In the genomic region with DNA sequence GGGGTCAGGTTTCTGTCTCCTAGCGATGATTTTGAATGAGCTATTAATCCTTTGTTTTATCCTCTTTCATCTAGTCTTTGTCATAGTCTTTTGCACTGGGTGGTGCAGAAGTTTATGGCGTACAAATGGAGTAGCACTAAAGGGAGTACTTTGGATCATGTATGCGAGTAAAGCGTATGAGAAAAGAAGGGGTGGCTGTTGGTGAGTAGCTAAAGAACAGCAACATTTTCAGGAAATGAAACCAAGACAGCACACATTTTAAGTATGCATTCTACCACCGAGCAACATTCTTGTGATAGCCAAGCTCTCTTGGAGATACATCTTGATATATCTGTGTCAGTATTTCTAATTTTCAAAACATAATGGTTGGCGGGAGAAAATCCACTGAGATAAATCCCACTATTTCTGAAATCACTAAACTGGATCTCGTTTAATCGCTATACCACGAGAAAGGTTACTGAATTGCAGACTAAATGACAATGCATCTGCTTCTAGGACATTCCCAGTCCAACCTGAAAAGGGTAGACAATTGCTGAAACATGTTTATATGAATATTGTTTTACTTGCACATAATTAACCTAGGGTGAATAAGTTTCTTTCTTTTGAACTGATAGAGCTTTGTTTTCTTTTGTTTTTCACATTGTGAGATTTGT, we compare ENCODE assay signal across 1 cellular context.
TF ChIP-seq lines count a peak whose summit lies in the region.

No MANE protein-coding gene starts in this region.

TF ChIP-seq in SK-N-SH, 30 proteins besides CTCF, POLR2A, EP300 and RAD21:
- TF ChIP-seq, protein P1, sequence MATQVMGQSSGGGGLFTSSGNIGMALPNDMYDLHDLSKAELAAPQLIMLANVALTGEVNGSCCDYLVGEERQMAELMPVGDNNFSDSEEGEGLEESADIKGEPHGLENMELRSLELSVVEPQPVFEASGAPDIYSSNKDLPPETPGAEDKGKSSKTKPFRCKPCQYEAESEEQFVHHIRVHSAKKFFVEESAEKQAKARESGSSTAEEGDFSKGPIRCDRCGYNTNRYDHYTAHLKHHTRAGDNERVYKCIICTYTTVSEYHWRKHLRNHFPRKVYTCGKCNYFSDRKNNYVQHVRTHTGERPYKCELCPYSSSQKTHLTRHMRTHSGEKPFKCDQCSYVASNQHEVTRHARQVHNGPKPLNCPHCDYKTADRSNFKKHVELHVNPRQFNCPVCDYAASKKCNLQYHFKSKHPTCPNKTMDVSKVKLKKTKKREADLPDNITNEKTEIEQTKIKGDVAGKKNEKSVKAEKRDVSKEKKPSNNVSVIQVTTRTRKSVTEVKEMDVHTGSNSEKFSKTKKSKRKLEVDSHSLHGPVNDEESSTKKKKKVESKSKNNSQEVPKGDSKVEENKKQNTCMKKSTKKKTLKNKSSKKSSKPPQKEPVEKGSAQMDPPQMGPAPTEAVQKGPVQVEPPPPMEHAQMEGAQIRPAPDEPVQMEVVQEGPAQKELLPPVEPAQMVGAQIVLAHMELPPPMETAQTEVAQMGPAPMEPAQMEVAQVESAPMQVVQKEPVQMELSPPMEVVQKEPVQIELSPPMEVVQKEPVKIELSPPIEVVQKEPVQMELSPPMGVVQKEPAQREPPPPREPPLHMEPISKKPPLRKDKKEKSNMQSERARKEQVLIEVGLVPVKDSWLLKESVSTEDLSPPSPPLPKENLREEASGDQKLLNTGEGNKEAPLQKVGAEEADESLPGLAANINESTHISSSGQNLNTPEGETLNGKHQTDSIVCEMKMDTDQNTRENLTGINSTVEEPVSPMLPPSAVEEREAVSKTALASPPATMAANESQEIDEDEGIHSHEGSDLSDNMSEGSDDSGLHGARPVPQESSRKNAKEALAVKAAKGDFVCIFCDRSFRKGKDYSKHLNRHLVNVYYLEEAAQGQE (IDR thresholded peaks at IDR 0.05; ENCODE audit: low read depth, low read length), result no peak
- TF ChIP-seq GATA2 (CRISPR knock-in tag; IDR thresholded peaks at IDR 0.05) (no peak), FOXM1 (IDR thresholded peaks at IDR 0.05; ENCODE audit: low read depth) (no peak), TEAD4 (IDR thresholded peaks at IDR 0.05; ENCODE audit: borderline replicate concordance, insufficient read depth) (no peak), TAF1 (IDR thresholded peaks at IDR 0.05; ENCODE audit: borderline replicate concordance, low read depth, low read length) (no peak), JUND (IDR thresholded peaks at IDR 0.05) (no peak), MEF2A (IDR thresholded peaks at IDR 0.05; ENCODE audit: borderline replicate concordance, low read depth) (no peak), SMC3 (IDR thresholded peaks at IDR 0.05; ENCODE audit: low read depth, low read length) (no peak), MXI1 (IDR thresholded peaks at IDR 0.05; ENCODE audit: low read depth, low read length) (no peak), ELF1 (IDR thresholded peaks at IDR 0.05) (no peak), POLR2AphosphoS5 (IDR thresholded peaks at IDR 0.05; ENCODE audit: low read depth, low read length) (no peak), FOSL2 (IDR thresholded peaks at IDR 0.05; ENCODE audit: borderline replicate concordance, low read depth) (no peak), RXRA (IDR thresholded peaks at IDR 0.05; ENCODE audit: borderline replicate concordance, low read depth) (no peak), RFX5 (IDR thresholded peaks at IDR 0.05; ENCODE audit: low read length) (no peak), NRF1 (IDR thresholded peaks at IDR 0.05; ENCODE audit: low read depth, low read length) (no peak), SIN3A (IDR thresholded peaks at IDR 0.05; ENCODE audit: borderline replicate concordance, low read depth, low read length) (no peak), YY1 (IDR thresholded peaks at IDR 0.05; ENCODE audit: low read depth) (no peak)
- TF ChIP-seq, protein P2, sequence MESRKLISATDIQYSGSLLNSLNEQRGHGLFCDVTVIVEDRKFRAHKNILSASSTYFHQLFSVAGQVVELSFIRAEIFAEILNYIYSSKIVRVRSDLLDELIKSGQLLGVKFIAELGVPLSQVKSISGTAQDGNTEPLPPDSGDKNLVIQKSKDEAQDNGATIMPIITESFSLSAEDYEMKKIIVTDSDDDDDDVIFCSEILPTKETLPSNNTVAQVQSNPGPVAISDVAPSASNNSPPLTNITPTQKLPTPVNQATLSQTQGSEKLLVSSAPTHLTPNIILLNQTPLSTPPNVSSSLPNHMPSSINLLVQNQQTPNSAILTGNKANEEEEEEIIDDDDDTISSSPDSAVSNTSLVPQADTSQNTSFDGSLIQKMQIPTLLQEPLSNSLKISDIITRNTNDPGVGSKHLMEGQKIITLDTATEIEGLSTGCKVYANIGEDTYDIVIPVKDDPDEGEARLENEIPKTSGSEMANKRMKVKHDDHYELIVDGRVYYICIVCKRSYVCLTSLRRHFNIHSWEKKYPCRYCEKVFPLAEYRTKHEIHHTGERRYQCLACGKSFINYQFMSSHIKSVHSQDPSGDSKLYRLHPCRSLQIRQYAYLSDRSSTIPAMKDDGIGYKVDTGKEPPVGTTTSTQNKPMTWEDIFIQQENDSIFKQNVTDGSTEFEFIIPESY (IDR thresholded peaks at IDR 0.05; ENCODE audit: borderline replicate concordance, low read depth), result no peak
- TF ChIP-seq, protein P3, sequence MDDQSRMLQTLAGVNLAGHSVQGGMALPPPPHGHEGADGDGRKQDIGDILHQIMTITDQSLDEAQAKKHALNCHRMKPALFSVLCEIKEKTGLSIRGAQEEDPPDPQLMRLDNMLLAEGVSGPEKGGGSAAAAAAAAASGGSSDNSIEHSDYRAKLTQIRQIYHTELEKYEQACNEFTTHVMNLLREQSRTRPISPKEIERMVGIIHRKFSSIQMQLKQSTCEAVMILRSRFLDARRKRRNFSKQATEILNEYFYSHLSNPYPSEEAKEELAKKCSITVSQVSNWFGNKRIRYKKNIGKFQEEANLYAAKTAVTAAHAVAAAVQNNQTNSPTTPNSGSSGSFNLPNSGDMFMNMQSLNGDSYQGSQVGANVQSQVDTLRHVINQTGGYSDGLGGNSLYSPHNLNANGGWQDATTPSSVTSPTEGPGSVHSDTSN (IDR thresholded peaks at IDR 0.05), result no peak
- TF ChIP-seq, protein P4, sequence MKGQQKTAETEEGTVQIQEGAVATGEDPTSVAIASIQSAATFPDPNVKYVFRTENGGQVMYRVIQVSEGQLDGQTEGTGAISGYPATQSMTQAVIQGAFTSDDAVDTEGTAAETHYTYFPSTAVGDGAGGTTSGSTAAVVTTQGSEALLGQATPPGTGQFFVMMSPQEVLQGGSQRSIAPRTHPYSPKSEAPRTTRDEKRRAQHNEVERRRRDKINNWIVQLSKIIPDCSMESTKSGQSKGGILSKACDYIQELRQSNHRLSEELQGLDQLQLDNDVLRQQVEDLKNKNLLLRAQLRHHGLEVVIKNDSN (IDR thresholded peaks at IDR 0.05; ENCODE audit: borderline replicate concordance, low read depth), result no peak
TF ChIP-seq in SK-N-SH: peak in this region for 0.
